9 cellular contexts compared by ENCODE assay signal in genomic region chr11:122756417-122756816, GRCh38.
A peak's percentile ranks its signal among the peaks of the same experiment; 100 is the strongest.
DNase-seq lines count a peak whose midpoint lies in the region; ATAC-seq and TF ChIP-seq lines count a peak whose summit lies in the region.
"Had no signal": no experiment of that assay in that cellular context is flagged by ENCODE, and none has a peak within 500 bp of the region (broad histone marks: within the 10 kb centered on the region; RNA-seq: fewer than 3 reads in every experiment).

No MANE protein-coding gene starts in this region.

- no peaks in the 10 kb centered on the region for H3K36me3 ChIP-seq in OCI-LY7 (ENCODE audit: insufficient read depth, low read length)

- peak overlapping the region; percentile 9 to 41 for H3K27ac Mint-ChIP-seq in effector memory CD8-positive, alpha-beta T cell
- H3K27ac Mint-ChIP-seq in stimulated activated memory B cell treated with anti-CD40 and anti-IgM and Interleukin-4, amounts not matched to agents 10 μg/mL and 1 μg/mL and 100 μg/mL, for 72 hours: peak overlapping the region; percentile 33

- H3K36me3 Mint-ChIP-seq in effector memory CD8-positive, alpha-beta T cell (ENCODE audit: insufficient read depth): no peaks in the 10 kb centered on the region
- H3K36me3 Mint-ChIP-seq in stimulated activated memory B cell treated with anti-CD40 and anti-IgM and Interleukin-4, amounts not matched to agents 10 μg/mL and 1 μg/mL and 100 μg/mL, for 72 hours: no peaks in the 10 kb centered on the region

- no peaks in the 10 kb centered on the region for H3K27me3 Mint-ChIP-seq in effector memory CD8-positive, alpha-beta T cell
- H3K27me3 Mint-ChIP-seq in stimulated activated memory B cell treated with anti-CD40 and anti-IgM and Interleukin-4, amounts not matched to agents 10 μg/mL and 1 μg/mL and 100 μg/mL, for 72 hours: no peaks in the 10 kb centered on the region

- CTCF ChIA-PET in OCI-LY7 (lab: Charles Lee; ENCODE audit: unreplicated experiment): interaction anchor here (0.6 to 3.4 kb wide), 27 partner anchors 9 to 159 kb away, joined by 3 to 32 read pairs (median 7); partner anchors contain the start of gene UBASH3B

- H3K27ac ChIP-seq in OCI-LY7 (ENCODE audit: low read depth, low read length, poor library complexity, severe bottlenecking): peak overlapping the region; percentile 70

- ATAC-seq in GM21619 (IDR thresholded peaks at IDR 0.05; ENCODE audit: unreplicated experiment): peak; percentile 65
- peak; percentile 98 for ATAC-seq in effector memory CD8-positive, alpha-beta T cell (replicated peaks)
- peak; percentile 97 for ATAC-seq in stimulated activated memory B cell treated with anti-CD40 and anti-IgM and Interleukin-4, amounts not matched to agents 10 μg/mL and 1 μg/mL and 100 μg/mL, for 72 hours
- no peak for ATAC-seq in GM18520 (IDR thresholded peaks at IDR 0.05; ENCODE audit: unreplicated experiment)

- H3K4me2 ChIP-seq in OCI-LY7 (ENCODE audit: low read length): peak overlapping the region; percentile 50

- POLR2A ChIA-PET in OCI-LY7 (lab: Charles Lee): interaction anchor here (0.6 to 4.3 kb wide), 32 partner anchors 10 to 1422 kb away, joined by 3 to 58 read pairs (median 5); partner anchors contain the start of gene UBASH3B

- no peak overlapping the region for H3K4me3 Mint-ChIP-seq in effector memory CD8-positive, alpha-beta T cell
- H3K4me3 Mint-ChIP-seq in stimulated activated memory B cell treated with anti-CD40 and anti-IgM and Interleukin-4, amounts not matched to agents 10 μg/mL and 1 μg/mL and 100 μg/mL, for 72 hours: no peak overlapping the region
- H3K4me3 Mint-ChIP-seq: neural crest cell had no signal

- peaks cover 19 to 20% of the 10 kb centered on the region in 2 donors for H3K4me1 Mint-ChIP-seq in effector memory CD8-positive, alpha-beta T cell (ENCODE audit: low read depth in 2 of 2)
- peaks cover 22% of the 10 kb centered on the region for H3K4me1 Mint-ChIP-seq in stimulated activated memory B cell treated with anti-CD40 and anti-IgM and Interleukin-4, amounts not matched to agents 10 μg/mL and 1 μg/mL and 100 μg/mL, for 72 hours
- H3K4me1 Mint-ChIP-seq: neural crest cell had no signal

- H3K9me2 ChIP-seq in OCI-LY7 (ENCODE audit: insufficient read depth, low read length): no peaks in the 10 kb centered on the region

- no TSS peak for BruUV-seq in OCI-LY7 (replicated peaks; lab: Mats Ljungman, UMichigan)

- peaks cover 55% of the 10 kb centered on the region for H3K4me1 ChIP-seq in OCI-LY7 (ENCODE audit: insufficient read depth, low read length, poor library complexity, severe bottlenecking)

- peak; percentile 93 for TF ChIP-seq CTCF in OCI-LY7 (conservative IDR thresholded peaks at IDR 0.05; ENCODE audit: low read length)

- H3K9me3 Mint-ChIP-seq in effector memory CD8-positive, alpha-beta T cell: no peaks in the 10 kb centered on the region
- no peaks in the 10 kb centered on the region for H3K9me3 Mint-ChIP-seq in stimulated activated memory B cell treated with anti-CD40 and anti-IgM and Interleukin-4, amounts not matched to agents 10 μg/mL and 1 μg/mL and 100 μg/mL, for 72 hours
- H3K9me3 Mint-ChIP-seq: neural crest cell had no signal

- peak overlapping the region; percentile 38 for H2AFZ ChIP-seq in OCI-LY7 (ENCODE audit: low read length)

- H4K20me1 ChIP-seq in OCI-LY7 (ENCODE audit: insufficient read depth, low read length): no peaks in the 10 kb centered on the region

- peaks cover 12% of the 10 kb centered on the region; the same call in 1 of the 2 replicates for H3K79me2 ChIP-seq in OCI-LY7 (ENCODE audit: insufficient read depth, low read depth, low read length)

- no peaks in the 10 kb centered on the region for H3K9me3 ChIP-seq in OCI-LY7 (ENCODE audit: low read length)

- DNase-seq in GDM1 (lab: John Stamatoyannopoulos, UW): peak; percentile 87
- peak; percentile 91 for DNase-seq in OCI-LY7 (ENCODE audit: low spot score)
- DNase-seq in effector memory CD8-positive, alpha-beta T cell: peak; percentile 48 to 64 (median 49)
- DNase-seq in GOT3 (lab: John Stamatoyannopoulos, UW): no peak
- DNase-seq in NCI-H2227 treated with DMSO at 0.1 percent for 48 hours (lab: John Stamatoyannopoulos, UW): no peak

- H3K4me3 ChIP-seq in OCI-LY7 (ENCODE audit: low read depth, low read length, poor library complexity, severe bottlenecking): peak overlapping the region; percentile 9

- intact Hi-C loops in OCI-LY7 (cut with micrococcal nuclease; ENCODE audit: unreplicated experiment): loop anchor here (1.0 to 10.0 kb wide), 9 partner anchors 25 to 508 kb away; partner anchors contain the start of genes HSPA8 and UBASH3B

Comparison
In these comparisons a context has a peak if more than half of its experiments do, and no peak if none do; other contexts are left out.
1. DNase-seq: peak in GDM1 (single experiment), OCI-LY7 (single experiment) and effector memory CD8-positive, alpha-beta T cell (3 of 3); none in GOT3 (single experiment) and NCI-H2227 treated with DMSO at 0.1 percent for 48 hours (single experiment).